In the genomic region with DNA sequence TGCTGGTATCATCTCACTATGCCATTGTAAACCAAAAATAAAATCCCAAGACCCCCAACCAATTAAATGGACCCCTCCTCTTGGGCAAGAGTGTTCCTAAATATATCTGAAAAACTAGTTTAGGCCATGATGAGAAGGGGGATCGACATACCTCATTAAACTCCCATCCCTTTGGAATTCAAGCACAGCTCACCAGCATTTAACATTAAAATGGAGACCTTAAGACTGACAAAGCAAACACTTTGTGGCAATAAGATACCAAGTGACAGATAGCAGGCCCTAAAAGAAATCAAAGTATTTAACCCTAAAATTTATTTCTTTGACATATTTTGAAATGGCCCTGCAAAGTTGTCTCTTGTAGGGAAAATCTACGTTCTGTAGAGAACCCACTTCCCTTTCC, we compare ENCODE assay signal across 17 cellular contexts.
DNase-seq lines count a peak whose midpoint lies in the region; ATAC-seq and TF ChIP-seq lines count a peak whose summit lies in the region.
"Had no signal": no experiment of that assay in that cellular context is flagged by ENCODE, and none has a peak within 500 bp of the region (broad histone marks: within the 10 kb centered on the region; RNA-seq: fewer than 3 reads in every experiment).

No MANE protein-coding gene starts in this region.

- no peaks in the 10 kb centered on the region for H3K79me2 ChIP-seq in GM23338 (replicated peaks; ENCODE audit: insufficient read depth)

- H3K4me1 Mint-ChIP-seq in GM23338 (peaks cover 41% of the 10 kb centered on the region), endothelial cell (ENCODE audit: unreplicated experiment) (peaks cover 16% of the 10 kb centered on the region)
- H3K4me1 Mint-ChIP-seq: CD14-positive monocyte; CD4-positive, alpha-beta memory T cell had no signal

- H3K27ac Mint-ChIP-seq in GM23338 = no peak overlapping the region
- peak overlapping the region; percentile 75 for H3K27ac Mint-ChIP-seq in endothelial cell (ENCODE audit: unreplicated experiment)
- H3K27ac Mint-ChIP-seq: CD14-positive monocyte; CD4-positive, alpha-beta memory T cell had no signal

- 0 out of 2 replicates have a peak overlapping the region, but pooled peaks have one; percentile 21 for H3K4me3 ChIP-seq in GM23338
- H3K4me3 ChIP-seq in NT2/D1 (ENCODE audit: insufficient read length, low read depth) = no peak overlapping the region
- no peak overlapping the region for H3K4me3 ChIP-seq in ascending aorta
- H3K4me3 ChIP-seq: A549, BLaER1, GM23248 had no signal

- H3K9me2 ChIP-seq in GM23338 (ENCODE audit: insufficient read depth) = peaks cover 9% of the 10 kb centered on the region

- H3K27me3 Mint-ChIP-seq in GM23338 (ENCODE audit: insufficient read depth, low read depth, poor library complexity) = peaks cover 5% of the 10 kb centered on the region
- no peaks in the 10 kb centered on the region for H3K27me3 Mint-ChIP-seq in endothelial cell (ENCODE audit: unreplicated experiment)
- H3K27me3 Mint-ChIP-seq: CD4-positive, alpha-beta memory T cell had no signal

- peaks cover 14% of the 10 kb centered on the region; the same call in 1 of the 2 replicates for H3K9me3 ChIP-seq in NT2/D1 (ENCODE audit: insufficient read depth, low read length)
- H3K9me3 ChIP-seq in ascending aorta = no peaks in the 10 kb centered on the region
- H3K9me3 ChIP-seq: A549, BLaER1 had no signal

- H3K4me3 Mint-ChIP-seq in GM23338 = no peak overlapping the region
- no peak overlapping the region for H3K4me3 Mint-ChIP-seq in endothelial cell (ENCODE audit: unreplicated experiment)
- H3K4me3 Mint-ChIP-seq: CD14-positive monocyte; CD4-positive, alpha-beta memory T cell had no signal

- H3K36me3 ChIP-seq in GM23338 (ENCODE audit: insufficient read depth) = no peaks in the 10 kb centered on the region
- H3K36me3 ChIP-seq in NT2/D1 (ENCODE audit: insufficient read depth, insufficient read length, low read length) = no peaks in the 10 kb centered on the region
- H3K36me3 ChIP-seq in ascending aorta = no peaks in the 10 kb centered on the region
- H3K36me3 ChIP-seq: BLaER1 had no signal

- intact Hi-C loops in ascending aorta (cut with DNase I) = no loop called here

- H3K4me1 ChIP-seq in GM23338 (ENCODE audit: insufficient read depth) (peaks cover 27% of the 10 kb centered on the region), NT2/D1 (ENCODE audit: insufficient read depth, insufficient read length) (no peaks in the 10 kb centered on the region), ascending aorta (no peaks in the 10 kb centered on the region)
- H3K4me1 ChIP-seq: A549, BLaER1 had no signal

- H3K9ac ChIP-seq in NT2/D1 (ENCODE audit: insufficient read length, low read depth) = no peak overlapping the region
- H3K9ac ChIP-seq: BLaER1, GM23248 had no signal

- no peaks in the 10 kb centered on the region for H4K20me1 ChIP-seq in GM23338 (replicated peaks; ENCODE audit: insufficient read depth)
- H4K20me1 ChIP-seq: BLaER1 had no signal

- H3K9me3 Mint-ChIP-seq in GM23338 (peaks cover 11% of the 10 kb centered on the region; the same call in 2 of the 3 replicates), endothelial cell (ENCODE audit: unreplicated experiment) (no peaks in the 10 kb centered on the region)

- ATAC-seq in GM23338 = peak; percentile 79
- ATAC-seq in GM21529 (IDR thresholded peaks at IDR 0.05; ENCODE audit: unreplicated experiment) = no peak
- ATAC-seq: A549 had no signal

- peak; percentile 59 for DNase-seq in GM23338 (ENCODE audit: low spot score)
- DNase-seq in NT2/D1 (ENCODE audit: low read depth, low spot score) = peak; percentile 36
- DNase-seq in endothelial cell (ENCODE audit: low spot score) = no peak
- DNase-seq in left kidney (ENCODE audit: low read depth, low spot score) = peak; percentile 24
- DNase-seq in activated T-cell treated with anti-CD3 and anti-CD28 coated beads, Interleukin-2, amount 50 U/mL, for 1 hour = no peak
- no peak for DNase-seq in ascending aorta (ENCODE audit: low spot score in 2 of 2)
- no peak for DNase-seq in HT-29 (ENCODE audit: low spot score)
- DNase-seq: CD4-positive, alpha-beta memory T cell; DMS79 treated with DMSO at 0.1 percent for 48 hours; GF-D8; GM23248; H7 had no signal

- H3K27me3 ChIP-seq in GM23338 (ENCODE audit: insufficient read depth) (peaks cover 14% of the 10 kb centered on the region), NT2/D1 (ENCODE audit: insufficient read depth, insufficient read length) (no peaks in the 10 kb centered on the region), ascending aorta (no peaks in the 10 kb centered on the region)
- H3K27me3 ChIP-seq: BLaER1 had no signal

- no peak for TF ChIP-seq CTCF in GM23338 (conservative IDR thresholded peaks at IDR 0.05; ENCODE audit: low read depth in 2 of 2)
- TF ChIP-seq CTCF in endothelial cell (IDR thresholded peaks at IDR 0.05; ENCODE audit: unreplicated experiment) = no peak
- TF ChIP-seq CTCF in ascending aorta (IDR thresholded peaks at IDR 0.05) = no peak

- H3K36me3 Mint-ChIP-seq in GM23338 (ENCODE audit: low read depth) (peaks cover 18% of the 10 kb centered on the region; the same call in 2 of the 3 replicates), endothelial cell (ENCODE audit: low read depth, unreplicated experiment) (no peaks in the 10 kb centered on the region)
- H3K36me3 Mint-ChIP-seq: CD14-positive monocyte; CD4-positive, alpha-beta memory T cell had no signal

- H2AFZ ChIP-seq in GM23338 = no peak overlapping the region
- H2AFZ ChIP-seq: GM23248 had no signal

- no peaks in the 10 kb centered on the region for H3F3A ChIP-seq in GM23338 (replicated peaks; ENCODE audit: low read depth)

- H3K27ac ChIP-seq in GM23338 (ENCODE audit: low read depth) (no peak overlapping the region), ascending aorta (no peak overlapping the region)
- H3K27ac ChIP-seq: 22Rv1, A549, BLaER1, GM23248 had no signal

- peak overlapping the region; percentile 53 for H3K4me2 ChIP-seq in GM23338
- H3K4me2 ChIP-seq: A549, BLaER1 had no signal

TF ChIP-seq in GM23338, 12 proteins besides CTCF, POLR2A, EP300 and RAD21:
- TF ChIP-seq ZNF462 (CRISPR knock-in tag; IDR thresholded peaks at IDR 0.05) = no peak
- peak; percentile 57; the same call in 1 of the 2 replicates for TF ChIP-seq NANOG (IDR thresholded peaks at IDR 0.05; ENCODE audit: borderline replicate concordance)
TF ChIP-seq in GM23338: peak in this region for 1.

Comparison
In these comparisons a context has a peak if more than half of its experiments do, and no peak if none do; other contexts are left out.
1. DNase-seq: peak in GM23338 (single experiment), NT2/D1 (single experiment) and left kidney (single experiment); none in endothelial cell (single experiment), activated T-cell treated with anti-CD3 and anti-CD28 coated beads, Interleukin-2, amount 50 U/mL, for 1 hour (single experiment), ascending aorta (0 of 2) and HT-29 (single experiment).